23 cellular contexts compared by ENCODE assay signal in genomic region chr12:119409043-119409442, GRCh38.
"Had no signal": no experiment of that assay in that cellular context is flagged by ENCODE, and none has a peak within 500 bp of the region (broad histone marks: within the 10 kb centered on the region; RNA-seq: fewer than 3 reads in every experiment).

No MANE protein-coding gene starts in this region.

- ATAC-seq: left colon; naive thymus-derived CD4-positive, alpha-beta T cell; right cardiac atrium; stimulated activated naive B cell treated with anti-CD40 and anti-IgM and Interleukin-4, amounts not matched to agents 10 μg/mL and 1 μg/mL and 100 μg/mL, for 72 hours had no signal

- H3K4me3 ChIP-seq: coronary artery, prostate gland, skin epidermis, spleen, suprapubic skin, transverse colon, vagina had no signal

- DNase-seq: dermis blood vessel endothelial cell; effector memory CD4-positive, alpha-beta T cell; erythroblast; hypothalamus; immature natural killer cell; islet precursor cell; kidney glomerular epithelial cell; left colon; mammary epithelial cell; mesendoderm; midbrain; naive thymus-derived CD4-positive, alpha-beta T cell; nucleus accumbens; right cardiac atrium; spleen; stimulated activated CD4-positive, alpha-beta T cell treated with anti-CD3 and anti-CD28 coated beads, Interleukin-4, amount 100 ng/mL, for 4 hours; stimulated activated naive B cell treated with anti-CD40 and anti-IgM and Interleukin-4, amounts not matched to agents 10 μg/mL and 1 μg/mL and 100 μg/mL, for 72 hours; transverse colon had no signal

- H3K27ac ChIP-seq: coronary artery, prostate gland, skin epidermis, spleen, suprapubic skin, transverse colon, vagina had no signal

- H3K27me3 ChIP-seq: transverse colon, vagina had no signal

- H3K9me3 ChIP-seq: prostate gland, spleen, suprapubic skin, transverse colon, vagina had no signal

- H3K36me3 ChIP-seq: prostate gland, spleen, suprapubic skin, transverse colon, vagina had no signal

- H3K4me1 ChIP-seq: prostate gland, suprapubic skin, vagina had no signal
